Comparison of ENCODE assay signal across 8 cellular contexts in the genomic region with DNA sequence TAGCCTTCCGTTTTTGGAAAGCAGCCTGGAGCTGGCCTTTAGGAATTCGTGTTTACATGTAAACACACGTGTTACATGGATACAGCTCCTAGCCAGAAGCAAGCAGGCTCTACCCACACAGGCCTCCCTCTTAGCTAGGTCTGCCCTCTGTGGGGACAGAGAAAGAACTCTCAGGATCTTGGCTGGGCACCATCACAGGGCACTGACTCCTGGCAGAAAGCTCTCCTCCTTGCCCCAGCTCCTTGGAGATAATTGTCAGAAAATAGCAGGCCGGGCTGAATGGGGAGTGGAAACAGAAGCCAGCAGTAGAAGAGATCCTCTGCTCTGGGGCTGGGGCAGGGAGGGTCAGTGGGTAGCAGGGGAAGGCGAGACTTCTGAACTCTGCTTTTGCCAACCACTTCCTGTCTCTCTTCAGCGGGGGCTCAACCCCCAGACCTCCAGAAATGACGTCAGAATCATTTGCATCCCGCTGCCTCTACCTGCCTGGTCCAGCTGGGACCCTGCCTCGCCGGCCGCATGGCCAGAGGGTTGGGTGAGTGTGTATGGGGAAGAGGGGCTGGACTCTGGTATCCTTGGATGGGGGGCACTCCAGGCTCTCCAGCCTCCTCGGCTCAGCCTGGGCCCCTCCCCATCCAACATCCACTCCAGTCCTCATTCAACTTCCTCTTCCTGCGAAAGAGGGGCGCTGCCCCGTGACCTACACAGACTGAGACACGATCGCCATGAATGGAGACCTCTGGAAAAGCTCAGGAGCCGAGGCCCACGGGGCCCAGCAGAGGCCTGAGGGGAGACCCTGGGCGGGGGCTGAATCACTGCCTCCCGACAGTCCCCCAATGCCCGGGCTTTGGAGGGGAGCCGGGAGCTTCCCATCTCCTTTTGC. TPM values are rescaled to one million over a fixed set of nuclear protein-coding genes. Genes with fewer than 3 reads are reported as not detected.
DNase-seq lines count a peak whose midpoint lies in the region; ATAC-seq and TF ChIP-seq lines count a peak whose summit lies in the region.

No MANE protein-coding gene starts in this region.

- H3K27me3 ChIP-seq in neural progenitor cell = peaks cover 100% of the 10 kb centered on the region

- H3K27ac ChIP-seq in neural progenitor cell = no peak overlapping the region

- H3K36me3 Mint-ChIP-seq in neural progenitor cell (no peaks in the 10 kb centered on the region), HFFc6 (ENCODE audit: low read depth) (no peaks in the 10 kb centered on the region)

- H3K4me3 ChIP-seq in neural progenitor cell = peak overlapping the region; percentile 25

- intact Hi-C loops in posterior vena cava (cut with DNase I) = no loop called here

- no peaks in the 10 kb centered on the region for H3K36me3 ChIP-seq in neural progenitor cell

- peaks cover 7% of the 10 kb centered on the region for H3K4me1 ChIP-seq in neural progenitor cell

- H4K20me1 ChIP-seq in neural progenitor cell (ENCODE audit: low read depth) = peaks cover 75% of the 10 kb centered on the region

- H3K4me2 ChIP-seq in neural progenitor cell = peak overlapping the region; percentile 53

- no peak overlapping the region for H2AFZ ChIP-seq in neural progenitor cell (replicated peaks)

- no peaks in the 10 kb centered on the region for H3K4me1 Mint-ChIP-seq in neural progenitor cell
- no peaks in the 10 kb centered on the region for H3K4me1 Mint-ChIP-seq in HFFc6 (ENCODE audit: low read depth)

- H3F3A ChIP-seq in neural progenitor cell (ENCODE audit: low read depth) = no peaks in the 10 kb centered on the region

- peak; percentile 74 for ATAC-seq in GM21786 (IDR thresholded peaks at IDR 0.05; ENCODE audit: unreplicated experiment)

- no peak overlapping the region for H3K27ac Mint-ChIP-seq in neural progenitor cell
- H3K27ac Mint-ChIP-seq in HFFc6 = no peak overlapping the region

- no peaks in the 10 kb centered on the region for H3K9me3 ChIP-seq in neural progenitor cell (ENCODE audit: low read depth)

- TF ChIP-seq CTCF in neural progenitor cell (IDR thresholded peaks at IDR 0.05) (no peak), HFFc6 (IDR thresholded peaks at IDR 0.05) (no peak)

- no peak overlapping the region for H3K9ac ChIP-seq in neural progenitor cell

- peak overlapping the region; percentile 57 for H3K4me3 Mint-ChIP-seq in neural progenitor cell
- no peak overlapping the region for H3K4me3 Mint-ChIP-seq in HFFc6

- TF ChIP-seq POLR2A in GM15510 (IDR thresholded peaks at IDR 0.05; ENCODE audit: borderline replicate concordance, extremely low read depth, insufficient read length) = peak; percentile 83

- H3K27me3 Mint-ChIP-seq in neural progenitor cell (ENCODE audit: insufficient read depth, low read depth) (peaks cover 92% of the 10 kb centered on the region), HFFc6 (ENCODE audit: insufficient read depth) (peaks cover 65% of the 10 kb centered on the region)

- no peaks in the 10 kb centered on the region for H3K79me2 ChIP-seq in neural progenitor cell (ENCODE audit: low read depth)

- peaks cover 7% of the 10 kb centered on the region for H3K9me3 Mint-ChIP-seq in neural progenitor cell
- no peaks in the 10 kb centered on the region for H3K9me3 Mint-ChIP-seq in HFFc6

- peak; percentile 12 for DNase-seq in NCI-H2227 treated with DMSO at 0.1 percent for 48 hours (lab: John Stamatoyannopoulos, UW)
- DNase-seq in epidermal melanocyte (ENCODE audit: insufficient read length, low spot score) = peak; percentile 71
- DNase-seq in neural progenitor cell (ENCODE audit: low spot score) = no peak
- DNase-seq in NCI-H187 treated with DMSO at 0.1 percent for 48 hours (lab: John Stamatoyannopoulos, UW) = no peak
- no peak for DNase-seq in posterior vena cava (ENCODE audit: low spot score)
- no peak for DNase-seq in HFFc6

RNA-seq across cellular contexts. Expression of a gene that starts 0.7 kb away (rescaled TPM):
- not detected in 2 replicates for total RNA-seq in neural progenitor cell (ENCODE audit: low replicate concordance)
- total RNA-seq in posterior vena cava = 10 to 100 TPM; 17.1 to 19.4 TPM
- total RNA-seq in HFFc6 (2021; fragmentation: NEBNext Ultra II Directional; extraction: Animal tissue kit (Norgen Biotek cat#: 25700)) = under 1 TPM in 4 of 6 experiments, not detected in 2; 0.35 to 0.73 (median 0.38) TPM

RNA-seq across cellular contexts. Expression of a gene that starts 20.1 kb away (rescaled TPM):
- not detected in 2 replicates for total RNA-seq in neural progenitor cell (ENCODE audit: low replicate concordance)
- 1 to 10 TPM; 2.9 to 5.6 TPM for total RNA-seq in posterior vena cava
- under 1 TPM in 1 of 6 experiments, not detected in 5; 0.13 TPM for total RNA-seq in HFFc6 (2021; fragmentation: NEBNext Ultra II Directional; extraction: Animal tissue kit (Norgen Biotek cat#: 25700))

RNA-seq across cellular contexts. Expression of a gene that starts 24.7 kb away (rescaled TPM):
- total RNA-seq in neural progenitor cell (ENCODE audit: low replicate concordance) = not detected in 2 replicates
- total RNA-seq in posterior vena cava = 10 to 100 TPM; 23.5 to 31.1 TPM
- total RNA-seq in HFFc6 (2021; fragmentation: NEBNext Ultra II Directional; extraction: Animal tissue kit (Norgen Biotek cat#: 25700)) = 1 to 10 TPM in 5 of 6 experiments, under 1 TPM in 1; 0.12 to 2.1 (median 1.6) TPM

RNA-seq across cellular contexts. Expression of a gene that starts 44.2 kb away (rescaled TPM):
- total RNA-seq in neural progenitor cell (ENCODE audit: low replicate concordance) (not detected in 2 replicates), posterior vena cava (10 to 100 TPM; 13.5 to 22.4 TPM)
- not detected for total RNA-seq in HFFc6 (2021; fragmentation: NEBNext Ultra II Directional; extraction: Animal tissue kit (Norgen Biotek cat#: 25700))

RNA-seq across cellular contexts. Expression of a gene that starts 53.0 kb away (rescaled TPM):
- not detected in 2 replicates for total RNA-seq in neural progenitor cell (ENCODE audit: low replicate concordance)
- total RNA-seq in posterior vena cava = 10 to 100 TPM in 1 of 2 donors, 1 to 10 TPM in 1; 7.0 to 12.0 TPM
- 1 to 10 TPM in 3 of 6 experiments, under 1 TPM in 3; 0.17 to 1.5 (median 1.1) TPM for total RNA-seq in HFFc6 (2021; fragmentation: NEBNext Ultra II Directional; extraction: Animal tissue kit (Norgen Biotek cat#: 25700))

Comparison
In these comparisons a context has a peak if more than half of its experiments do, and no peak if none do; other contexts are left out.
1. DNase-seq: peak in NCI-H2227 treated with DMSO at 0.1 percent for 48 hours (single experiment) and epidermal melanocyte (single experiment); none in neural progenitor cell (single experiment), NCI-H187 treated with DMSO at 0.1 percent for 48 hours (single experiment), posterior vena cava (single experiment) and HFFc6 (single experiment).
2. RNA of a gene that starts 0.7 kb away (total RNA-seq): 17.1 to 19.4 TPM in posterior vena cava; 0.35 to 0.73 TPM in HFFc6 and not detected in neural progenitor cell; every median in the first group is over 10 times any median in the second.
3. RNA of a gene that starts 24.7 kb away (total RNA-seq): 23.5 to 31.1 TPM in posterior vena cava; 0.12 to 2.1 TPM in HFFc6 and not detected in neural progenitor cell; every median in the first group is over 4 times any median in the second.